2 cellular contexts compared by ENCODE assay signal in the genomic region with DNA sequence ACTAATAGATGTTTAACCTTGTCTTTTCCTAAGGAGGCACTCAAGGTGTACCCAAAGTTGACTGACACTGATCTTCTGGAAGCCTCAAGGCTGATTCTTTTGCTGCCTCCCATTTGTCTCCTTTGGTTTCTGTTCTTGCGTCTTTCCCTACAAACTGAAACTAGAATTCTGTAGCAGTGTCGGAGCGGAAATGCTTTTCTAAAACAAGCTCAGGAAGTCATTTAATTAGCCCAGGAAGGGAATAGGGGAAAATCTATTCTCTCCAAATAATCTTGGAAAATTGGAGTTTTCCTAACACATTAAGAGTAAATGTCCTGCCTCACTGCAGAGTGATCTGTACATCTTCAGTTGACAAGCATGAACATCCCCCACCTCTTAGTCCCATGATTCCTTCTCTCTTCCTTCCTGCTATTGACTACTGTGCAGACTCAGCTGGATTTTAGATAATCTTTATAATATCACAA.
TF ChIP-seq lines count a peak whose summit lies in the region.

No MANE protein-coding gene starts in this region.

TF ChIP-seq in liver, 16 proteins besides CTCF, POLR2A, EP300 and RAD21 (continued from another document):
- TF ChIP-seq, protein P1, sequence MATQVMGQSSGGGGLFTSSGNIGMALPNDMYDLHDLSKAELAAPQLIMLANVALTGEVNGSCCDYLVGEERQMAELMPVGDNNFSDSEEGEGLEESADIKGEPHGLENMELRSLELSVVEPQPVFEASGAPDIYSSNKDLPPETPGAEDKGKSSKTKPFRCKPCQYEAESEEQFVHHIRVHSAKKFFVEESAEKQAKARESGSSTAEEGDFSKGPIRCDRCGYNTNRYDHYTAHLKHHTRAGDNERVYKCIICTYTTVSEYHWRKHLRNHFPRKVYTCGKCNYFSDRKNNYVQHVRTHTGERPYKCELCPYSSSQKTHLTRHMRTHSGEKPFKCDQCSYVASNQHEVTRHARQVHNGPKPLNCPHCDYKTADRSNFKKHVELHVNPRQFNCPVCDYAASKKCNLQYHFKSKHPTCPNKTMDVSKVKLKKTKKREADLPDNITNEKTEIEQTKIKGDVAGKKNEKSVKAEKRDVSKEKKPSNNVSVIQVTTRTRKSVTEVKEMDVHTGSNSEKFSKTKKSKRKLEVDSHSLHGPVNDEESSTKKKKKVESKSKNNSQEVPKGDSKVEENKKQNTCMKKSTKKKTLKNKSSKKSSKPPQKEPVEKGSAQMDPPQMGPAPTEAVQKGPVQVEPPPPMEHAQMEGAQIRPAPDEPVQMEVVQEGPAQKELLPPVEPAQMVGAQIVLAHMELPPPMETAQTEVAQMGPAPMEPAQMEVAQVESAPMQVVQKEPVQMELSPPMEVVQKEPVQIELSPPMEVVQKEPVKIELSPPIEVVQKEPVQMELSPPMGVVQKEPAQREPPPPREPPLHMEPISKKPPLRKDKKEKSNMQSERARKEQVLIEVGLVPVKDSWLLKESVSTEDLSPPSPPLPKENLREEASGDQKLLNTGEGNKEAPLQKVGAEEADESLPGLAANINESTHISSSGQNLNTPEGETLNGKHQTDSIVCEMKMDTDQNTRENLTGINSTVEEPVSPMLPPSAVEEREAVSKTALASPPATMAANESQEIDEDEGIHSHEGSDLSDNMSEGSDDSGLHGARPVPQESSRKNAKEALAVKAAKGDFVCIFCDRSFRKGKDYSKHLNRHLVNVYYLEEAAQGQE (IDR thresholded peaks at IDR 0.05) = peak; percentile 94

TF ChIP-seq in HepG2, 621 proteins besides CTCF, POLR2A, EP300 and RAD21 (continued from another document):
- TF ChIP-seq, protein P2, sequence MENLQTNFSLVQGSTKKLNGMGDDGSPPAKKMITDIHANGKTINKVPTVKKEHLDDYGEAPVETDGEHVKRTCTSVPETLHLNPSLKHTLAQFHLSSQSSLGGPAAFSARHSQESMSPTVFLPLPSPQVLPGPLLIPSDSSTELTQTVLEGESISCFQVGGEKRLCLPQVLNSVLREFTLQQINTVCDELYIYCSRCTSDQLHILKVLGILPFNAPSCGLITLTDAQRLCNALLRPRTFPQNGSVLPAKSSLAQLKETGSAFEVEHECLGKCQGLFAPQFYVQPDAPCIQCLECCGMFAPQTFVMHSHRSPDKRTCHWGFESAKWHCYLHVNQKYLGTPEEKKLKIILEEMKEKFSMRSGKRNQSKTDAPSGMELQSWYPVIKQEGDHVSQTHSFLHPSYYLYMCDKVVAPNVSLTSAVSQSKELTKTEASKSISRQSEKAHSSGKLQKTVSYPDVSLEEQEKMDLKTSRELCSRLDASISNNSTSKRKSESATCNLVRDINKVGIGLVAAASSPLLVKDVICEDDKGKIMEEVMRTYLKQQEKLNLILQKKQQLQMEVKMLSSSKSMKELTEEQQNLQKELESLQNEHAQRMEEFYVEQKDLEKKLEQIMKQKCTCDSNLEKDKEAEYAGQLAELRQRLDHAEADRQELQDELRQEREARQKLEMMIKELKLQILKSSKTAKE (CRISPR knock-in tag; IDR thresholded peaks at IDR 0.05; ENCODE audit: borderline replicate concordance) = no peak
